In the genomic region with DNA sequence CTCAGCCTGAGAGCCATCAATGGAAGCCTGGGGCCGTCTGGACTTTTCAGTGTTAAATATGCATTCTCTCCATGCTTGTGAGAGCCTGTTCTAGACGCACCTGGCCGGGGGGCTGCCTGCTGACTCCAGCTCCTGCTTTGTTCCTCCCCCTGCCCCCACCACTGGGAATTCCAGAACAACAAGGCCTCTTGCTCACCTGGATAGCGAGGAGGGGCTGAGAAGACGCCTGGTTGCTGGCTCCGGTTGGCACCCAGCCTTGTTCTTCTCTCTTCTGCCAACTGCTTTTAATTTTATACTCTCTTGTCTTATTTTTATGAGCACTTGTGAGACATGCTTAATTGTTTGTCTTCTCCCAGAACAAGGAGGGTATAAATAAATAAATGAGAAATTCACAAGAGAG, we compare ENCODE assay signal across 11 cellular contexts. TPM values are rescaled to one million over a fixed set of nuclear protein-coding genes. Genes with fewer than 3 reads are reported as not detected.
DNase-seq lines count a peak whose midpoint lies in the region; ATAC-seq and TF ChIP-seq lines count a peak whose summit lies in the region.
"Had no signal": no experiment of that assay in that cellular context is flagged by ENCODE, and none has a peak within 500 bp of the region (broad histone marks: within the 10 kb centered on the region; RNA-seq: fewer than 3 reads in every experiment).

No MANE protein-coding gene starts in this region.

- peak overlapping the region; percentile 65 for H3K4me2 ChIP-seq in GM23338
- no peak overlapping the region for H3K4me2 ChIP-seq in mesendoderm (ENCODE audit: low read length)

- H3K4me1 ChIP-seq in GM23338 (ENCODE audit: insufficient read depth) (peaks cover 4% of the 10 kb centered on the region; the same call in 1 of the 2 replicates), foreskin keratinocyte (no peaks in the 10 kb centered on the region), mesendoderm (ENCODE audit: control insufficient read depth, low read depth, low read length) (no peaks in the 10 kb centered on the region), ascending aorta (no peaks in the 10 kb centered on the region)
- H3K4me1 ChIP-seq: Caco-2 had no signal

- peak; percentile 75 for DNase-seq in GM23338 (ENCODE audit: low spot score)
- DNase-seq in NCI-H2029 treated with DMSO at 0.1 percent for 48 hours (lab: John Stamatoyannopoulos, UW), result peak; percentile 65
- peak in 1 of 2 donors; percentile 68 for DNase-seq in foreskin keratinocyte
- DNase-seq in mesendoderm, result peak; percentile 74
- DNase-seq in NCI-H2171 treated with DMSO at 0.1 percent for 48 hours (lab: John Stamatoyannopoulos, UW), result no peak
- no peak for DNase-seq in SIG-M5 treated with dmso at 0.1 percent for 504 hours (lab: John Stamatoyannopoulos, UW; ENCODE audit: unreplicated experiment)
- no peak for DNase-seq in ascending aorta (ENCODE audit: low spot score in 2 of 2)
- DNase-seq: NCI-H187 treated with DMSO at 0.1 percent for 48 hours had no signal

- H3K4me3 ChIP-seq in GM23338 (no peak overlapping the region), mesendoderm (ENCODE audit: low read length) (no peak overlapping the region), ascending aorta (no peak overlapping the region)
- H3K4me3 ChIP-seq: SK-N-MC had no signal

- H3F3A ChIP-seq in GM23338 (replicated peaks; ENCODE audit: low read depth), result no peaks in the 10 kb centered on the region

- no CpG with 5 or more reads among the region's 6 CpGs for WGBS in mesendoderm (ENCODE audit: extremely low coverage, insufficient coverage, low lambda C conversion rate)

- ATAC-seq in GM23338 (peak; percentile 77), foreskin keratinocyte (peak; percentile 16), GM19324 (IDR thresholded peaks at IDR 0.05; ENCODE audit: low FRiP score, unreplicated experiment) (no peak)

- H3K27me3 ChIP-seq in GM23338 (ENCODE audit: insufficient read depth), result no peaks in the 10 kb centered on the region
- H3K27me3 ChIP-seq in foreskin keratinocyte, result peaks cover 27% of the 10 kb centered on the region
- no peaks in the 10 kb centered on the region for H3K27me3 ChIP-seq in mesendoderm (ENCODE audit: insufficient read depth, low read length, poor library complexity)
- no peaks in the 10 kb centered on the region for H3K27me3 ChIP-seq in ascending aorta

- H3K4me1 Mint-ChIP-seq in GM23338, result peaks cover 10% of the 10 kb centered on the region; the same call in 2 of the 3 replicates

- no peak overlapping the region for H3K23ac ChIP-seq in mesendoderm (ENCODE audit: low read length)

- no peaks in the 10 kb centered on the region for H3K36me3 Mint-ChIP-seq in GM23338 (ENCODE audit: low read depth)

- no peaks in the 10 kb centered on the region for H3K9me2 ChIP-seq in GM23338 (ENCODE audit: insufficient read depth)

- H3K27ac ChIP-seq in GM23338 (ENCODE audit: low read depth) (peak overlapping the region; percentile 55; the same call in 1 of the 2 replicates), foreskin keratinocyte (no peak overlapping the region), mesendoderm (ENCODE audit: low read depth, low read length) (no peak overlapping the region), ascending aorta (no peak overlapping the region)
- H3K27ac ChIP-seq: SK-N-MC had no signal

- H2BK5ac ChIP-seq in mesendoderm (ENCODE audit: low read length), result no peak overlapping the region

- no peaks in the 10 kb centered on the region for H3K79me2 ChIP-seq in GM23338 (replicated peaks; ENCODE audit: insufficient read depth)
- no peaks in the 10 kb centered on the region for H3K79me2 ChIP-seq in mesendoderm (ENCODE audit: control insufficient read depth, insufficient read depth, low read length)

- H3K36me3 ChIP-seq in GM23338 (ENCODE audit: insufficient read depth) (no peaks in the 10 kb centered on the region), mesendoderm (ENCODE audit: control insufficient read depth, insufficient read depth, low read length) (no peaks in the 10 kb centered on the region), ascending aorta (no peaks in the 10 kb centered on the region)

- no peak overlapping the region for H4K8ac ChIP-seq in mesendoderm (ENCODE audit: low read depth, low read length)

- no peaks in the 10 kb centered on the region for H4K20me1 ChIP-seq in GM23338 (replicated peaks; ENCODE audit: insufficient read depth)

- H3K4me3 Mint-ChIP-seq in GM23338, result no peak overlapping the region

- no peak overlapping the region for H3K56ac ChIP-seq in mesendoderm (ENCODE audit: low read length)

- peaks cover 10% of the 10 kb centered on the region for H3K27me3 Mint-ChIP-seq in GM23338 (ENCODE audit: insufficient read depth, low read depth, poor library complexity)

- no peaks in the 10 kb centered on the region for H3K9me3 ChIP-seq in ascending aorta
- H3K9me3 ChIP-seq: Caco-2 had no signal

- no peak overlapping the region for H4K5ac ChIP-seq in mesendoderm (ENCODE audit: low read length)

- peak overlapping the region; percentile 69; the same call in 1 of the 2 replicates for H2AFZ ChIP-seq in GM23338

- H2AK5ac ChIP-seq in mesendoderm (ENCODE audit: low read length), result no peak overlapping the region

- no peak overlapping the region for H3K4ac ChIP-seq in mesendoderm (ENCODE audit: low read depth, low read length)

- no peak overlapping the region for H3K27ac Mint-ChIP-seq in GM23338

- no peak overlapping the region for H2BK120ac ChIP-seq in mesendoderm (ENCODE audit: low read depth, low read length)

- no peak overlapping the region for H2BK15ac ChIP-seq in mesendoderm (replicated peaks; ENCODE audit: low read depth)

- H3K79me1 ChIP-seq in mesendoderm (ENCODE audit: low read length), result no peaks in the 10 kb centered on the region

- no peak for TF ChIP-seq CTCF in GM23338 (conservative IDR thresholded peaks at IDR 0.05; ENCODE audit: low read depth in 2 of 2)
- no peak for TF ChIP-seq CTCF in foreskin keratinocyte (conservative IDR thresholded peaks at IDR 0.05)
- no peak for TF ChIP-seq CTCF in ascending aorta (IDR thresholded peaks at IDR 0.05)

- no peaks in the 10 kb centered on the region for H3K9me3 Mint-ChIP-seq in GM23338

- no peak overlapping the region for H3K18ac ChIP-seq in mesendoderm (ENCODE audit: low read length)

- H3K9ac ChIP-seq in mesendoderm (ENCODE audit: low read length), result no peak overlapping the region

- intact Hi-C loops in ascending aorta (cut with DNase I), result no loop called here

TF ChIP-seq in GM23338, 12 proteins besides CTCF, POLR2A, EP300 and RAD21 (continues in another document):
- TF ChIP-seq ZNF114 (CRISPR knock-in tag; IDR thresholded peaks at IDR 0.05) (no peak), POLR2AphosphoS5 (IDR thresholded peaks at IDR 0.05; ENCODE audit: low read depth) (no peak), EZH2phosphoT487 (IDR thresholded peaks at IDR 0.05; ENCODE audit: unreplicated experiment) (no peak), CREB1 (CRISPR knock-in tag; IDR thresholded peaks at IDR 0.05; ENCODE audit: low read depth) (no peak)

RNA-seq across cellular contexts. Expression of a gene that starts 15.0 kb away (rescaled TPM):
- 80.7 and 82.8 TPM in 2 replicates for total RNA-seq in GM23338 (2014; rRNA removed; shearing (Covaris generic))
- polyA plus RNA-seq in GM23338 (2016; fragmentation: Nextera tagmentation; extraction: Ambion mirVana) (9.9 and 10.9 TPM in 2 replicates), foreskin keratinocyte (10.7 and 12.9 TPM in 2 replicates)
- total RNA-seq in foreskin keratinocyte (31.1 and 34.8 TPM in 2 replicates), ascending aorta (95.5 TPM)
- 43.2 TPM for polyA plus RNA-seq in mesendoderm (2013, experiment 1 of 2)
- polyA plus RNA-seq in mesendoderm (2013, experiment 2 of 2), result 44.5 TPM

Comparison
In these comparisons a context has a peak if more than half of its experiments do, and no peak if none do; other contexts are left out.
1. DNase-seq: peak in GM23338 (single experiment), NCI-H2029 treated with DMSO at 0.1 percent for 48 hours (single experiment) and mesendoderm (single experiment); none in NCI-H2171 treated with DMSO at 0.1 percent for 48 hours (single experiment), SIG-M5 treated with dmso at 0.1 percent for 504 hours (single experiment) and ascending aorta (0 of 2).